14 cellular contexts compared by ENCODE assay signal in the genomic region with DNA sequence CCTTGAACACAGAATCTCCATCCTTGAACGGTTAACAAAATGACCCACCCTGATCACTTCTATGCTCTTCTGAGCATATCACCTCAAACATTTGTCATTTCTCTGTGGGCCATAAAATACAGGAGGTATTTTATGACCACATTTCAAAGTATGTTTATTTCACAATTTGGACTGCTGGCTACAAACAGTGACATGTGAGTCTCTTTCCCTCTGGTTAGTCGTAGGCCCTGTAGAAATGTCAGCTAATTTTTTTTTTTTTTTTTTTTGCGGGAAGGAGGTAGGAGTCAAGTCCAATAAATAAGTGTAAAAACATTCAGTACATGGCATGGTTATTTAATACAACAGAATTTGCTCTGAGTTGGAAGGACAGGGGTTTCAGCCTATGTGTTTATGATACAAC.
A peak's percentile ranks its signal among the peaks of the same experiment; 100 is the strongest.
DNase-seq lines count a peak whose midpoint lies in the region; ATAC-seq and TF ChIP-seq lines count a peak whose summit lies in the region.
"Had no signal": no experiment of that assay in that cellular context is flagged by ENCODE, and none has a peak within 500 bp of the region (broad histone marks: within the 10 kb centered on the region; RNA-seq: fewer than 3 reads in every experiment).

No MANE protein-coding gene starts in this region.

- no peak overlapping the region for H3K27ac ChIP-seq in CD4-positive, alpha-beta T cell (ENCODE audit: low read depth, low read length)
- H3K27ac ChIP-seq in Karpas-422 (ENCODE audit: low read length) (peak overlapping the region; percentile 91), esophagus muscularis mucosa (replicated peaks in 1 of 4) (peak overlapping the region in 3 of 4 donors; percentile 8 to 61 (median 18)), trophoblast cell (ENCODE audit: low read depth, low read length) (no peak overlapping the region)
- H3K27ac ChIP-seq: parathyroid adenoma, SJCRH30, suprapubic skin had no signal

- no peak overlapping the region for H3K18ac ChIP-seq in trophoblast cell (ENCODE audit: low read length)

- H3K9me2 ChIP-seq in Karpas-422 (replicated peaks; ENCODE audit: insufficient read depth, low read length) = no peaks in the 10 kb centered on the region

- no peak overlapping the region for H2BK5ac ChIP-seq in trophoblast cell (ENCODE audit: low read depth, low read length, poor library complexity)

- peak overlapping the region; percentile 27 for H3K4ac ChIP-seq in trophoblast cell (ENCODE audit: low read depth, low read length)

- ATAC-seq in CD4-positive, alpha-beta T cell (ENCODE audit: poor library complexity) = no peak
- ATAC-seq in HG02938 (IDR thresholded peaks at IDR 0.05; ENCODE audit: unreplicated experiment) = no peak

- POLR2A ChIA-PET in CD4-positive, alpha-beta T cell (lab: Charles Lee) = interaction anchor here (0.6 kb wide), 1 partner anchor 758 kb away, joined by 3 read pairs; no protein-coding TSS in a partner anchor

- no peak overlapping the region for H3K4me3 Mint-ChIP-seq in CD4-positive, alpha-beta T cell

- H3K27ac Mint-ChIP-seq in CD4-positive, alpha-beta T cell = peak overlapping the region; percentile 72

- H2AFZ ChIP-seq in Karpas-422 (ENCODE audit: low read length) = no peak overlapping the region
- no peak overlapping the region for H2AFZ ChIP-seq in trophoblast cell (ENCODE audit: insufficient read depth, low read length, poor library complexity)
- H2AFZ ChIP-seq: parathyroid adenoma had no signal

- no peaks in the 10 kb centered on the region for H3K9me3 Mint-ChIP-seq in CD4-positive, alpha-beta T cell

- no peak overlapping the region for H2AK5ac ChIP-seq in trophoblast cell (ENCODE audit: low read length)

- H4K8ac ChIP-seq in trophoblast cell (ENCODE audit: low read depth, low read length) = no peak overlapping the region

- peaks cover 44% of the 10 kb centered on the region; the same call in 1 of the 2 replicates for H4K20me1 ChIP-seq in Karpas-422 (ENCODE audit: insufficient read depth, low read depth, low read length)

- H2BK12ac ChIP-seq in trophoblast cell (ENCODE audit: low read length) = no peak overlapping the region

- H3K14ac ChIP-seq in trophoblast cell (ENCODE audit: low read length) = no peak overlapping the region

- H3K79me2 ChIP-seq in Karpas-422 (ENCODE audit: low read length) (peaks cover 100% of the 10 kb centered on the region), trophoblast cell (ENCODE audit: control insufficient read depth, insufficient read depth, low read length, poor library complexity) (peaks cover 13% of the 10 kb centered on the region)
- H3K79me2 ChIP-seq: parathyroid adenoma had no signal

- TF ChIP-seq EP300 in esophagus muscularis mucosa (IDR thresholded peaks at IDR 0.05) = no peak

- no peaks in the 10 kb centered on the region for H3K9me3 ChIP-seq in CD4-positive, alpha-beta T cell (ENCODE audit: control insufficient read depth, low read length)
- H3K9me3 ChIP-seq in Karpas-422 (ENCODE audit: low read length) (no peaks in the 10 kb centered on the region), esophagus muscularis mucosa (no peaks in the 10 kb centered on the region), trophoblast cell (ENCODE audit: insufficient read depth, low read depth, low read length) (no peaks in the 10 kb centered on the region)
- H3K9me3 ChIP-seq: SJCRH30, suprapubic skin had no signal

- no peak overlapping the region for H4K91ac ChIP-seq in trophoblast cell (ENCODE audit: low read depth, low read length)

- no peak overlapping the region for H2BK120ac ChIP-seq in trophoblast cell (ENCODE audit: insufficient read depth, low read length, poor library complexity)

- peaks cover 100% of the 10 kb centered on the region for H3K4me1 ChIP-seq in Karpas-422 (ENCODE audit: low read length)
- peaks cover 60 to 98% (median 96%) of the 10 kb centered on the region in 4 donors for H3K4me1 ChIP-seq in esophagus muscularis mucosa
- H3K4me1 ChIP-seq in trophoblast cell (ENCODE audit: control insufficient read depth in 1 of 2, insufficient read depth in 2 of 2, low read length in 2 of 2) = peaks cover 12 to 29% of the 10 kb centered on the region in 2 experiments
- H3K4me1 ChIP-seq: parathyroid adenoma had no signal

- no peaks in the 10 kb centered on the region for H3K36me3 Mint-ChIP-seq in CD4-positive, alpha-beta T cell (ENCODE audit: low read depth)

- no peaks in the 10 kb centered on the region for H3K27me3 ChIP-seq in CD4-positive, alpha-beta T cell (ENCODE audit: control insufficient read depth, insufficient read depth, low read length)
- H3K27me3 ChIP-seq in Karpas-422 (ENCODE audit: low read length) = no peaks in the 10 kb centered on the region
- no peaks in the 10 kb centered on the region for H3K27me3 ChIP-seq in esophagus muscularis mucosa
- no peaks in the 10 kb centered on the region for H3K27me3 ChIP-seq in trophoblast cell (ENCODE audit: insufficient read depth, low read length)
- H3K27me3 ChIP-seq: SJCRH30, suprapubic skin had no signal

- no peak for TF ChIP-seq POLR2A in esophagus muscularis mucosa (IDR thresholded peaks at IDR 0.05; ENCODE audit: low read depth)

- H3K4me3 ChIP-seq in Karpas-422 (ENCODE audit: low read length) = no peak overlapping the region
- H3K4me3 ChIP-seq in esophagus muscularis mucosa = no peak overlapping the region
- no peak overlapping the region for H3K4me3 ChIP-seq in trophoblast cell (ENCODE audit: low read depth, low read length)
- H3K4me3 ChIP-seq: SJCRH30, suprapubic skin had no signal

- H3K36me3 ChIP-seq in Karpas-422 (ENCODE audit: insufficient read depth, low read length) = no peaks in the 10 kb centered on the region
- no peaks in the 10 kb centered on the region for H3K36me3 ChIP-seq in esophagus muscularis mucosa
- no peaks in the 10 kb centered on the region for H3K36me3 ChIP-seq in trophoblast cell (ENCODE audit: control insufficient read depth in 1 of 2, insufficient read depth in 2 of 2, low read length in 2 of 2)
- H3K36me3 ChIP-seq: suprapubic skin had no signal

- CTCF ChIA-PET in CD4-positive, alpha-beta T cell (lab: Charles Lee) = interaction anchor here (0.6 to 1.4 kb wide), 3 partner anchors 9 to 465 kb away, joined by 3 read pairs; no protein-coding TSS in a partner anchor

- WGBS in esophagus muscularis mucosa = 61% methylated on average over 3 of the region's 3 CpGs
- WGBS in trophoblast cell (ENCODE audit: extremely low coverage, insufficient coverage, insufficient read length) = no CpG with 5 or more reads among the region's 3 CpGs

- H3K4me1 Mint-ChIP-seq in CD4-positive, alpha-beta T cell (ENCODE audit: low read depth) = peaks cover 98% of the 10 kb centered on the region

- TF ChIP-seq CTCF in CD4-positive, alpha-beta T cell (IDR thresholded peaks at IDR 0.05) = no peak
- TF ChIP-seq CTCF in esophagus muscularis mucosa (IDR thresholded peaks at IDR 0.05) = no peak

- H3K4me2 ChIP-seq in Karpas-422 (ENCODE audit: low read depth, low read length, poor library complexity, severe bottlenecking) (peak overlapping the region; percentile 70), trophoblast cell (ENCODE audit: low read length) (no peak overlapping the region)

- DNase-seq in CD4-positive, alpha-beta T cell = no peak
- DNase-seq in Karpas-422 (no peak), esophagus muscularis mucosa (ENCODE audit: extremely low spot score) (no peak), trophoblast cell (peak in 1 of 2 donors; percentile 81), NCI-H510A (lab: John Stamatoyannopoulos, UW) (no peak), NCI-H2196 treated with DMSO at 0.1 percent for 48 hours (lab: John Stamatoyannopoulos, UW; ENCODE audit: unreplicated experiment) (no peak)
- DNase-seq: activated CD4-positive, alpha-beta T cell treated with anti-CD3 and anti-CD28 coated beads, Interleukin-2, amount 50 U/mL, for 48 hours; C1 segment of cervical spinal cord; glutamatergic neuron; kidney; SJCRH30 had no signal

- H3K9ac ChIP-seq in Karpas-422 (ENCODE audit: low read length) (no peak overlapping the region), trophoblast cell (ENCODE audit: low read length) (no peak overlapping the region)
- H3K9ac ChIP-seq: parathyroid adenoma had no signal

- no peak overlapping the region for H3K23ac ChIP-seq in trophoblast cell (ENCODE audit: low read length)

- H3K79me1 ChIP-seq in trophoblast cell (ENCODE audit: low read length) = peaks cover 5% of the 10 kb centered on the region

- intact Hi-C loops in CD4-positive, alpha-beta T cell (cut with DNase I, micrococcal nuclease) = no loop called here
- intact Hi-C loops in esophagus muscularis mucosa (cut with DNase I) = no loop called here

- no peak overlapping the region for H4K12ac ChIP-seq in trophoblast cell (ENCODE audit: low read depth, low read length)

- no peaks in the 10 kb centered on the region for H3K27me3 Mint-ChIP-seq in CD4-positive, alpha-beta T cell

Comparison
In these comparisons a context has a peak if more than half of its experiments do, and no peak if none do; other contexts are left out.
1. H3K27ac ChIP-seq: peak in Karpas-422 (single experiment) and esophagus muscularis mucosa (3 of 4); none in CD4-positive, alpha-beta T cell (single experiment) and trophoblast cell (single experiment).